34 cellular contexts compared by ENCODE assay signal in the genomic region with DNA sequence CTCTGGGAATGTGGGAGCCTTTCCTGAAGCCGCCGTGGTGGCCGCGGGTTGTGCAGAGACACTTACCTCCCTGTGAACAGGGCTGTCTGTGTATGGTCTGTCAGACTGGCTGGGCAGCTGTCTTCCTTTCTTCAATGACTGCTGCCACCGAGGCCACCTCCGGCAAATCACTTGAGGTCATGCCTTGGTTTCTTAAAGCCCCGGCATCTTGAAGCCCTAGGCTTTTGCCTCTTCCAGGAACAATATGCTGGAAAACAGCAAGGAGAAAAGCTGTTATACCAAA.
"Had no signal": no experiment of that assay in that cellular context is flagged by ENCODE, and none has a peak within 500 bp of the region (broad histone marks: within the 10 kb centered on the region; RNA-seq: fewer than 3 reads in every experiment).

No MANE protein-coding gene starts in this region.

- H3K36me3 ChIP-seq: adrenal gland, breast epithelium, cardiac muscle cell, colonic mucosa, esophagus squamous epithelium, gastroesophageal sphincter had no signal

- DNase-seq: activated CD4-positive, alpha-beta memory T cell treated with anti-CD3 and anti-CD28 coated beads for 36 hours; activated CD4-positive, alpha-beta T cell treated with anti-CD3 and anti-CD28 coated beads for 36 hours; activated CD4-positive, alpha-beta T cell treated with anti-CD3 and anti-CD28 coated beads, Interleukin-2, amount 10 ng/mL, durations not matched to agents 24 days and 14 days; activated CD4-positive, CD25-positive, alpha-beta regulatory T cell; activated CD4-positive, CD25-positive, alpha-beta regulatory T cell treated with anti-CD3 and anti-CD28 coated beads, Interleukin-2, amount 50 U/mL, for 72 hours; activated CD8-positive, alpha-beta memory T cell treated with anti-CD3 and anti-CD28 coated beads, Interleukin-2, amount 10 ng/mL, durations not matched to agents 7 days and 5 days; activated CD8-positive, alpha-beta memory T cell treated with anti-CD3 and anti-CD28 coated beads, Interleukin-2, amount 50 U/mL, for 4 hours; activated CD8-positive, alpha-beta T cell treated with anti-CD3 and anti-CD28 coated beads, Interleukin-2, amount 10 ng/mL, durations not matched to agents 7 days and 5 days; activated effector memory CD4-positive, alpha-beta T cell treated with anti-CD3 and anti-CD28 coated beads, Interleukin-2, amount 50 U/mL, for 16 hours; activated naive CD4-positive, alpha-beta T cell treated with anti-CD3 and anti-CD28 coated beads for 36 hours; activated naive CD8-positive, alpha-beta T cell treated with anti-CD3 and anti-CD28 coated beads for 36 hours; activated naive CD8-positive, alpha-beta T cell treated with anti-CD3 and anti-CD28 coated beads, Interleukin-2, amount 50 U/mL, for 24 hours; activated T-cell treated with anti-CD3 and anti-CD28 coated beads, Interleukin-2, amount 50 U/mL, for 1 hour; activated T-cell treated with anti-CD3 and anti-CD28 coated beads, Interleukin-2, amount 50 U/mL, for 48 hours; adrenal gland; amygdala; aorta; central memory CD4-positive, alpha-beta T cell; cerebellar nuclear complex; colonic mucosa; effector CD8-positive, alpha-beta T cell; esophagus squamous epithelium; foreskin melanocyte; T-cell; T1000 had no signal

- ATAC-seq: activated CD4-positive, alpha-beta T cell treated with anti-CD3 and anti-CD28 coated beads for 36 hours; activated CD8-positive, alpha-beta memory T cell treated with anti-CD3 and anti-CD28 coated beads, Interleukin-2, amount 10 ng/mL, durations not matched to agents 7 days and 5 days; activated CD8-positive, alpha-beta T cell treated with anti-CD3 and anti-CD28 coated beads, Interleukin-2, amount 10 ng/mL, durations not matched to agents 7 days and 5 days; activated naive CD8-positive, alpha-beta T cell treated with anti-CD3 and anti-CD28 coated beads, Interleukin-2, amount 50 U/mL, for 24 hours; gastroesophageal sphincter; T-cell had no signal

- H3K27ac Mint-ChIP-seq: activated CD4-positive, alpha-beta memory T cell treated with anti-CD3 and anti-CD28 coated beads for 36 hours; activated CD4-positive, alpha-beta T cell treated with anti-CD3 and anti-CD28 coated beads for 36 hours; activated CD4-positive, alpha-beta T cell treated with anti-CD3 and anti-CD28 coated beads, Interleukin-2, amount 10 ng/mL, durations not matched to agents 24 days and 14 days; activated CD8-positive, alpha-beta memory T cell treated with anti-CD3 and anti-CD28 coated beads, Interleukin-2, amount 10 ng/mL, durations not matched to agents 7 days and 5 days; activated CD8-positive, alpha-beta T cell treated with anti-CD3 and anti-CD28 coated beads, Interleukin-2, amount 10 ng/mL, durations not matched to agents 7 days and 5 days; activated naive CD4-positive, alpha-beta T cell treated with anti-CD3 and anti-CD28 coated beads for 36 hours; activated naive CD4-positive, alpha-beta T cell treated with anti-CD3 and anti-CD28 coated beads, Interleukin-2, amount 50 U/mL, for 24 hours; activated naive CD8-positive, alpha-beta T cell treated with anti-CD3 and anti-CD28 coated beads for 36 hours; activated naive CD8-positive, alpha-beta T cell treated with anti-CD3 and anti-CD28 coated beads, Interleukin-2, amount 50 U/mL, for 24 hours; activated T-helper 1 cell treated with anti-CD3 and anti-CD28 coated beads, Interleukin-12 subunit alpha, Interleukin-12 subunit beta, Interleukin-2, Interleukin-4 antibody, amounts not matched to agents 30 ng/mL and 10 ng/mL and 1 ng/mL, durations not matched to agents 14 hours and 24 hours and 36 hours; activated T-helper 2 cell treated with anti-CD3 and anti-CD28 coated beads, Interferon-gamma antibody, Interleukin-2, Interleukin-4, amounts not matched to agents 10 μg/mL and 5 μg/mL and 100 μg/mL, durations not matched to agents 14 hours and 24 hours and 36 hours; T-cell; T-helper 1 cell treated with Interleukin-12 subunit alpha and Interleukin-12 subunit beta and Interleukin-4 antibody, amounts not matched to agents 30 μg/mL and 1 μg/mL, for 36 hours had no signal

- H3K9me3 ChIP-seq: adrenal gland, breast epithelium, colonic mucosa, esophagus squamous epithelium, gastroesophageal sphincter had no signal

- H3K4me1 ChIP-seq: breast epithelium, colonic mucosa, gastroesophageal sphincter had no signal

- H3K4me3 Mint-ChIP-seq: activated CD4-positive, alpha-beta memory T cell treated with anti-CD3 and anti-CD28 coated beads for 36 hours; activated CD4-positive, alpha-beta T cell treated with anti-CD3 and anti-CD28 coated beads for 36 hours; activated CD4-positive, alpha-beta T cell treated with anti-CD3 and anti-CD28 coated beads, Interleukin-2, amount 10 ng/mL, durations not matched to agents 24 days and 14 days; activated CD8-positive, alpha-beta memory T cell treated with anti-CD3 and anti-CD28 coated beads, Interleukin-2, amount 10 ng/mL, durations not matched to agents 7 days and 5 days; activated CD8-positive, alpha-beta T cell treated with anti-CD3 and anti-CD28 coated beads, Interleukin-2, amount 10 ng/mL, durations not matched to agents 7 days and 5 days; activated naive CD4-positive, alpha-beta T cell treated with anti-CD3 and anti-CD28 coated beads for 36 hours; activated naive CD4-positive, alpha-beta T cell treated with anti-CD3 and anti-CD28 coated beads, Interleukin-2, amount 50 U/mL, for 24 hours; activated naive CD8-positive, alpha-beta T cell treated with anti-CD3 and anti-CD28 coated beads for 36 hours; activated naive CD8-positive, alpha-beta T cell treated with anti-CD3 and anti-CD28 coated beads, Interleukin-2, amount 50 U/mL, for 24 hours; activated T-helper 1 cell treated with anti-CD3 and anti-CD28 coated beads, Interleukin-12 subunit alpha, Interleukin-12 subunit beta, Interleukin-2, Interleukin-4 antibody, amounts not matched to agents 30 ng/mL and 10 ng/mL and 1 ng/mL, durations not matched to agents 14 hours and 24 hours and 36 hours; brain; T-cell; T-helper 1 cell treated with Interleukin-12 subunit alpha and Interleukin-12 subunit beta and Interleukin-4 antibody, amounts not matched to agents 30 μg/mL and 1 μg/mL, for 36 hours had no signal

- H3K27ac ChIP-seq: adrenal gland, breast epithelium, cardiac muscle cell, colonic mucosa, epithelial cell of prostate, esophagus squamous epithelium had no signal

- H3K4me3 ChIP-seq: adrenal gland, breast epithelium, cardiac muscle cell, colonic mucosa, esophagus squamous epithelium, gastroesophageal sphincter had no signal

- H3K4me1 Mint-ChIP-seq: activated CD4-positive, alpha-beta T cell treated with anti-CD3 and anti-CD28 coated beads for 36 hours; activated CD4-positive, alpha-beta T cell treated with anti-CD3 and anti-CD28 coated beads, Interleukin-2, amount 10 ng/mL, durations not matched to agents 24 days and 14 days; activated CD8-positive, alpha-beta memory T cell treated with anti-CD3 and anti-CD28 coated beads, Interleukin-2, amount 10 ng/mL, durations not matched to agents 7 days and 5 days; activated naive CD4-positive, alpha-beta T cell treated with anti-CD3 and anti-CD28 coated beads, Interleukin-2, amount 50 U/mL, for 24 hours; activated naive CD8-positive, alpha-beta T cell treated with anti-CD3 and anti-CD28 coated beads for 36 hours; activated naive CD8-positive, alpha-beta T cell treated with anti-CD3 and anti-CD28 coated beads, Interleukin-2, amount 50 U/mL, for 24 hours; brain; T-cell had no signal

- H3K9me3 Mint-ChIP-seq: activated naive CD4-positive, alpha-beta T cell treated with anti-CD3 and anti-CD28 coated beads, Interleukin-2, amount 50 U/mL, for 24 hours; activated T-helper 2 cell treated with anti-CD3 and anti-CD28 coated beads, Interferon-gamma antibody, Interleukin-2, Interleukin-4, amounts not matched to agents 10 μg/mL and 5 μg/mL and 100 μg/mL, durations not matched to agents 14 hours and 24 hours and 36 hours; T-helper 1 cell treated with Interleukin-12 subunit alpha and Interleukin-12 subunit beta and Interleukin-4 antibody, amounts not matched to agents 30 μg/mL and 1 μg/mL, for 36 hours had no signal

- H3K27me3 ChIP-seq: adrenal gland, breast epithelium, cardiac muscle cell, colonic mucosa, esophagus squamous epithelium, gastroesophageal sphincter had no signal

- H3K36me3 Mint-ChIP-seq: activated CD4-positive, alpha-beta memory T cell treated with anti-CD3 and anti-CD28 coated beads for 36 hours; activated CD8-positive, alpha-beta memory T cell treated with anti-CD3 and anti-CD28 coated beads, Interleukin-2, amount 10 ng/mL, durations not matched to agents 7 days and 5 days; activated naive CD4-positive, alpha-beta T cell treated with anti-CD3 and anti-CD28 coated beads, Interleukin-2, amount 50 U/mL, for 24 hours; activated naive CD8-positive, alpha-beta T cell treated with anti-CD3 and anti-CD28 coated beads for 36 hours; T-cell had no signal
